In the genomic region with DNA sequence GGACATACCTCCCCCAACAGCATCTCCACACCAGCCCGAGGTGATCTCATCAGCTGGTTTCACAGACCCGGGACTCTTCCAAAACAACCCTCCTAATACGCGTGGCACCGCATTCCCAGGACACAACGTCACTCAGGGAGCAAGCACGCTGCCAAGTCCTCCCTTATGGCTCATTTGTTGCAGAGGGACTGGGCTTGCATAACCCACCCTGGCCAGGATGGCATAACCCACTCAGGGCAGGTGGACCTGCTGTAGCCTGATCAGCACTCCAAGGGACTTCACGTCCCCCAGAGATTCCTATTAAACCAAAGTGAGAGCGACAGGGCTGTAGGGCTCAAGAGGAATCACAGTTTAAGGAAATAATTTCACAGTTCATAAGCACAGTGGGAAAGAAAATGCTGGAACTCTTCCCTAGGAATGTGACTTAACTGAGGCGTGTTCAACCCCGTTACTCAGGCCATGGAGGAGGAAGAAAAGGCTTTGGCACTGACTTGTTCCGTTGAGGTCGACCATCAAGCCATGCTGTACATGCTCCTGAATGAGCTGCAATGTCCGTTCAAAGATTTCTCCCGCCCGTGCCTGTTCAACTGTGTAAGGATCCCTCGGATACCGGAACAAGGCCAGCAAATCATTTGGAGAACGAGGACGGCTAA, we compare ENCODE assay signal across 9 cellular contexts.
DNase-seq lines count a peak whose midpoint lies in the region; ATAC-seq and TF ChIP-seq lines count a peak whose summit lies in the region.
"Had no signal": no experiment of that assay in that cellular context is flagged by ENCODE, and none has a peak within 500 bp of the region (broad histone marks: within the 10 kb centered on the region; RNA-seq: fewer than 3 reads in every experiment).

No MANE protein-coding gene starts in this region.

- peaks cover 38% of the 10 kb centered on the region for H3K4me1 ChIP-seq in left ventricle myocardium inferior

- H3K4me3 Mint-ChIP-seq in CD4-positive, alpha-beta T cell, result no peak overlapping the region
- H3K4me3 Mint-ChIP-seq: naive B cell had no signal

- H3K4me3 ChIP-seq in left ventricle myocardium inferior, result no peak overlapping the region

- no peak for TF ChIP-seq CTCF in left ventricle myocardium inferior (IDR thresholded peaks at IDR 0.05; ENCODE audit: borderline replicate concordance)
- no peak for TF ChIP-seq CTCF in CD4-positive, alpha-beta T cell (IDR thresholded peaks at IDR 0.05)

- POLR2A ChIA-PET in CD4-positive, alpha-beta T cell (lab: Charles Lee), result no interaction called here

- no peaks in the 10 kb centered on the region for H3K36me3 Mint-ChIP-seq in CD4-positive, alpha-beta T cell (ENCODE audit: low read depth)
- H3K36me3 Mint-ChIP-seq: naive B cell had no signal

- intact Hi-C loops in left ventricle myocardium inferior (cut with micrococcal nuclease) (loop anchor here (10.0 kb wide), 1 partner anchor 58 kb away; no protein-coding TSS in a partner anchor), sciatic nerve (cut with DNase I) (loop anchor here (10.0 kb wide), 1 partner anchor 92 kb away; a partner anchor contains a TSS)
- intact Hi-C loops in CD4-positive, alpha-beta T cell (cut with DNase I, micrococcal nuclease), result no loop called here

- DNase-seq in GM03348 (ENCODE audit: low spot score), result peak; percentile 94
- peak; percentile 98 for DNase-seq in astrocyte of the hippocampus (ENCODE audit: low read depth, low spot score)
- peak; percentile 57 for DNase-seq in left ventricle myocardium inferior
- peak; percentile 74 for DNase-seq in sciatic nerve (ENCODE audit: low spot score)
- no peak for DNase-seq in SHP77 (lab: John Stamatoyannopoulos, UW)
- no peak for DNase-seq in CD4-positive, alpha-beta T cell
- no peak for DNase-seq in COLO829 (ENCODE audit: low spot score)
- no peak for DNase-seq in stimulated activated CD4-positive, alpha-beta T cell treated with anti-CD3 and anti-CD28 coated beads, Interleukin-4, amount 100 ng/mL, for 1 hour
- DNase-seq: naive B cell had no signal

- peak; percentile 77 for ATAC-seq in sciatic nerve
- ATAC-seq in CD4-positive, alpha-beta T cell (ENCODE audit: poor library complexity), result no peak

- no peak overlapping the region for H3K27ac Mint-ChIP-seq in CD4-positive, alpha-beta T cell

- no peaks in the 10 kb centered on the region for H3K9me3 ChIP-seq in left ventricle myocardium inferior (replicated peaks)
- H3K9me3 ChIP-seq in CD4-positive, alpha-beta T cell (ENCODE audit: control insufficient read depth, low read length), result no peaks in the 10 kb centered on the region

- H3K9me3 Mint-ChIP-seq in CD4-positive, alpha-beta T cell, result no peaks in the 10 kb centered on the region

- peaks cover 5% of the 10 kb centered on the region for H3K27me3 ChIP-seq in left ventricle myocardium inferior (ENCODE audit: low read depth)
- H3K27me3 ChIP-seq in CD4-positive, alpha-beta T cell (ENCODE audit: control insufficient read depth, insufficient read depth, low read length), result no peaks in the 10 kb centered on the region

- H3K36me3 ChIP-seq in left ventricle myocardium inferior, result peaks cover 19% of the 10 kb centered on the region

- no peaks in the 10 kb centered on the region for H3K4me1 Mint-ChIP-seq in CD4-positive, alpha-beta T cell (ENCODE audit: low read depth)

- CTCF ChIA-PET in CD4-positive, alpha-beta T cell (lab: Charles Lee), result no interaction called here

- H3K27ac ChIP-seq in left ventricle myocardium inferior (replicated peaks), result peak overlapping the region; percentile 75
- no peak overlapping the region for H3K27ac ChIP-seq in CD4-positive, alpha-beta T cell (ENCODE audit: low read depth, low read length)

- peaks cover 3% of the 10 kb centered on the region for H3K27me3 Mint-ChIP-seq in CD4-positive, alpha-beta T cell

Comparison
In these comparisons a context has a peak if more than half of its experiments do, and no peak if none do; other contexts are left out.
1. DNase-seq: peak in GM03348 (single experiment), astrocyte of the hippocampus (single experiment), left ventricle myocardium inferior (single experiment) and sciatic nerve (single experiment); none in SHP77 (0 of 2), CD4-positive, alpha-beta T cell (0 of 10), COLO829 (single experiment) and stimulated activated CD4-positive, alpha-beta T cell treated with anti-CD3 and anti-CD28 coated beads, Interleukin-4, amount 100 ng/mL, for 1 hour (single experiment).
2. intact Hi-C loops: an anchor here in left ventricle myocardium inferior (10.0 kb wide) and sciatic nerve (10.0 kb wide); none called in CD4-positive, alpha-beta T cell.